8 cellular contexts compared by ENCODE assay signal in genomic region chr17:76498886-76499667, GRCh38. TPM values are rescaled to one million over a fixed set of nuclear protein-coding genes. Genes with fewer than 3 reads are reported as not detected.
DNase-seq lines count a peak whose midpoint lies in the region; ATAC-seq and TF ChIP-seq lines count a peak whose summit lies in the region.

No MANE protein-coding gene starts in this region.

- no peaks in the 10 kb centered on the region for H3K27me3 ChIP-seq in esophagus muscularis mucosa
- no peaks in the 10 kb centered on the region for H3K27me3 ChIP-seq in skeletal muscle satellite cell (ENCODE audit: control insufficient read depth, insufficient read depth, low read length)

- H3K9ac ChIP-seq in skeletal muscle satellite cell (ENCODE audit: low read depth, low read length): peak overlapping the region; percentile 63

- peaks cover 0 to 4% (median 0%) of the 10 kb centered on the region in 4 donors for H3K36me3 ChIP-seq in esophagus muscularis mucosa
- no peaks in the 10 kb centered on the region for H3K36me3 ChIP-seq in skeletal muscle satellite cell (ENCODE audit: insufficient read depth, low read length)

- DNase-seq in GM13976 (ENCODE audit: low spot score): peak; percentile 59
- DNase-seq in RPMI7951 (ENCODE audit: low read depth): peak; percentile 57
- no peak for DNase-seq in esophagus muscularis mucosa (ENCODE audit: extremely low spot score)
- no peak for DNase-seq in NCI-H345 treated with DMSO at 0.1 percent for 48 hours (lab: John Stamatoyannopoulos, UW; ENCODE audit: unreplicated experiment)
- DNase-seq in retina: no peak

- H3K4me3 ChIP-seq in esophagus muscularis mucosa (peak overlapping the region; percentile 65 to 88 (median 68)), skeletal muscle satellite cell (ENCODE audit: low read length) (no peak overlapping the region)

- no peak for TF ChIP-seq CTCF in GM13976 (IDR thresholded peaks at IDR 0.05; ENCODE audit: borderline replicate concordance, control extremely low read depth, extremely low read depth, insufficient read depth, missing control alignments)
- no peak for TF ChIP-seq CTCF in esophagus muscularis mucosa (IDR thresholded peaks at IDR 0.05)

- intact Hi-C loops in esophagus muscularis mucosa (cut with DNase I): no loop called here

- H3K4me2 ChIP-seq in skeletal muscle satellite cell (ENCODE audit: low read length): peak overlapping the region; percentile 84

- ATAC-seq in GM19351 (IDR thresholded peaks at IDR 0.05; ENCODE audit: unreplicated experiment) (no peak), HG02623 (IDR thresholded peaks at IDR 0.05; ENCODE audit: unreplicated experiment) (no peak)

- TF ChIP-seq EP300 in esophagus muscularis mucosa (IDR thresholded peaks at IDR 0.05): no peak

- TF ChIP-seq POLR2A in esophagus muscularis mucosa (IDR thresholded peaks at IDR 0.05; ENCODE audit: low read depth): no peak

- in situ Hi-C loops in GM13976 (cut with MboI; ENCODE audit: low sequenced_read_pairs, unreplicated experiment): no loop called here

- H3K27ac ChIP-seq in esophagus muscularis mucosa (replicated peaks in 1 of 4): peak overlapping the region; percentile 77 to 85 (median 82)

- 79% methylated on average over 9 of the region's 9 CpGs for WGBS in esophagus muscularis mucosa

- H3K9me3 ChIP-seq in esophagus muscularis mucosa (no peaks in the 10 kb centered on the region), skeletal muscle satellite cell (replicated peaks; ENCODE audit: low read length) (no peaks in the 10 kb centered on the region)

- H3K4me1 ChIP-seq in esophagus muscularis mucosa (peaks cover 41 to 53% (median 50%) of the 10 kb centered on the region in 4 donors), skeletal muscle satellite cell (ENCODE audit: control insufficient read depth, insufficient read depth, low read length) (peaks cover 47% of the 10 kb centered on the region)

RNA-seq across cellular contexts. Expression of gene RHBDF2, which starts 2.1 kb away (rescaled TPM):
- total RNA-seq in RPMI7951 (2014; rRNA removed; shearing (Covaris generic)): 22.6 and 24.0 TPM in 2 replicates
- 10 to 100 TPM; 12.9 to 22.5 (median 15.4) TPM for total RNA-seq in esophagus muscularis mucosa
- total RNA-seq in skeletal muscle satellite cell (2012; rRNA removed): 6.6 and 9.6 TPM in 2 replicates

RNA-seq across cellular contexts. Expression of gene AANAT, which starts 31.7 kb away (rescaled TPM):
- total RNA-seq in RPMI7951 (2014; rRNA removed; shearing (Covaris generic)): not detected in 2 replicates
- total RNA-seq in esophagus muscularis mucosa: not detected
- total RNA-seq in skeletal muscle satellite cell (2012; rRNA removed): under 0.01 TPM in 1 of 2 replicates, not detected in the other

RNA-seq across cellular contexts. Expression of gene CYGB, which starts 38.4 kb away (rescaled TPM):
- total RNA-seq in RPMI7951 (2014; rRNA removed; shearing (Covaris generic)): 1.1 and 2.0 TPM in 2 replicates
- 10 to 100 TPM; 10.8 to 23.5 (median 20.7) TPM for total RNA-seq in esophagus muscularis mucosa
- 12.7 and 12.9 TPM in 2 replicates for total RNA-seq in skeletal muscle satellite cell (2012; rRNA removed)

RNA-seq across cellular contexts. Expression of gene PRCD, which starts 40.8 kb away (rescaled TPM):
- under 0.01 and 0.48 TPM in 2 replicates for total RNA-seq in RPMI7951 (2014; rRNA removed; shearing (Covaris generic))
- total RNA-seq in esophagus muscularis mucosa: 1 to 10 TPM; 1.2 to 5.1 (median 3.8) TPM
- 0.22 and 1.0 TPM in 2 replicates for total RNA-seq in skeletal muscle satellite cell (2012; rRNA removed)

RNA-seq across cellular contexts. Expression of gene UBE2O, which starts 46.1 kb away (rescaled TPM):
- 7.6 and 9.8 TPM in 2 replicates for total RNA-seq in RPMI7951 (2014; rRNA removed; shearing (Covaris generic))
- total RNA-seq in esophagus muscularis mucosa: 10 to 100 TPM; 14.1 to 21.7 (median 19.0) TPM
- 23.8 and 26.0 TPM in 2 replicates for total RNA-seq in skeletal muscle satellite cell (2012; rRNA removed)

Comparison
In these comparisons a context has a peak if more than half of its experiments do, and no peak if none do; other contexts are left out.
1. DNase-seq: peak in GM13976 (single experiment) and RPMI7951 (single experiment); none in esophagus muscularis mucosa (single experiment), NCI-H345 treated with DMSO at 0.1 percent for 48 hours (single experiment) and retina (single experiment).